ENCODE assay signal across 8 cellular contexts in genomic region chrX:150873616-150874015, GRCh38. TPM values are rescaled to one million over a fixed set of nuclear protein-coding genes. Genes with fewer than 3 reads are reported as not detected.
DNase-seq lines count a peak whose midpoint lies in the region; ATAC-seq and TF ChIP-seq lines count a peak whose summit lies in the region.

No MANE protein-coding gene starts in this region.

- peaks cover 8% of the 10 kb centered on the region in 2 donors for H3K9me3 Mint-ChIP-seq in activated T-cell treated with anti-CD3 and anti-CD28 coated beads, Interleukin-2, amount 50 U/mL, for 72 hours
- peaks cover 8 to 27% of the 10 kb centered on the region in 2 donors for H3K9me3 Mint-ChIP-seq in stimulated activated naive CD8-positive, alpha-beta T cell treated with anti-CD3 and anti-CD28 coated beads, Interleukin-15, amount 100 ng/mL, for 72 hours

- ATAC-seq in activated T-cell treated with anti-CD3 and anti-CD28 coated beads, Interleukin-2, amount 50 U/mL, for 72 hours (replicated peaks in 1 of 2): peak; percentile 51 to 62
- ATAC-seq in HG03354 (IDR thresholded peaks at IDR 0.05; ENCODE audit: poor library complexity, severe bottlenecking, unreplicated experiment): peak; percentile 62
- ATAC-seq in stimulated activated naive CD8-positive, alpha-beta T cell treated with anti-CD3 and anti-CD28 coated beads, Interleukin-15, amount 100 ng/mL, for 72 hours: peak; percentile 66

- H3K4me1 Mint-ChIP-seq in activated T-cell treated with anti-CD3 and anti-CD28 coated beads, Interleukin-2, amount 50 U/mL, for 72 hours (ENCODE audit: low read depth): peaks cover 41% of the 10 kb centered on the region
- H3K4me1 Mint-ChIP-seq in stimulated activated naive CD8-positive, alpha-beta T cell treated with anti-CD3 and anti-CD28 coated beads, Interleukin-15, amount 100 ng/mL, for 72 hours: peaks cover 66% of the 10 kb centered on the region

- peak overlapping the region; percentile 17 for H3K27ac Mint-ChIP-seq in activated T-cell treated with anti-CD3 and anti-CD28 coated beads, Interleukin-2, amount 50 U/mL, for 72 hours
- H3K27ac Mint-ChIP-seq in stimulated activated naive CD8-positive, alpha-beta T cell treated with anti-CD3 and anti-CD28 coated beads, Interleukin-15, amount 100 ng/mL, for 72 hours: no peak overlapping the region

- peak overlapping the region in 1 of 2 donors; percentile 5 for H3K4me3 Mint-ChIP-seq in activated T-cell treated with anti-CD3 and anti-CD28 coated beads, Interleukin-2, amount 50 U/mL, for 72 hours
- H3K4me3 Mint-ChIP-seq in stimulated activated naive CD8-positive, alpha-beta T cell treated with anti-CD3 and anti-CD28 coated beads, Interleukin-15, amount 100 ng/mL, for 72 hours: peak overlapping the region in 1 of 2 donors; percentile 22

- no peak for TF ChIP-seq CTCF in cardiac fibroblast (IDR thresholded peaks at IDR 0.05; ENCODE audit: low read depth, low read length)
- no peak for TF ChIP-seq CTCF in GM20000 (IDR thresholded peaks at IDR 0.05; ENCODE audit: extremely low read depth, missing control alignments)

- H3K36me3 Mint-ChIP-seq in activated T-cell treated with anti-CD3 and anti-CD28 coated beads, Interleukin-2, amount 50 U/mL, for 72 hours (ENCODE audit: insufficient read depth in 2 of 2): peaks cover 10 to 23% of the 10 kb centered on the region in 2 donors

- H3K27me3 Mint-ChIP-seq in activated T-cell treated with anti-CD3 and anti-CD28 coated beads, Interleukin-2, amount 50 U/mL, for 72 hours (ENCODE audit: low read depth): peaks cover 10% of the 10 kb centered on the region
- H3K27me3 Mint-ChIP-seq in stimulated activated naive CD8-positive, alpha-beta T cell treated with anti-CD3 and anti-CD28 coated beads, Interleukin-15, amount 100 ng/mL, for 72 hours: no peaks in the 10 kb centered on the region

- DNase-seq in activated T-cell treated with anti-CD3 and anti-CD28 coated beads, Interleukin-2, amount 50 U/mL, for 72 hours: no peak
- no peak for DNase-seq in activated T-cell treated with anti-CD3 and anti-CD28 coated beads for 4 hours
- peak; percentile 15 to 41 for DNase-seq in cardiac fibroblast (ENCODE audit: low read depth in 2 of 2)
- DNase-seq in stimulated activated naive CD8-positive, alpha-beta T cell treated with anti-CD3 and anti-CD28 coated beads, Interleukin-15, amount 100 ng/mL, for 72 hours: no peak
- no peak for DNase-seq in GM20000 (ENCODE audit: low spot score)
- no peak for DNase-seq in germinal center (ENCODE audit: low spot score)
- no peak for DNase-seq in stimulated activated CD8-positive, alpha-beta memory T cell treated with anti-CD3 and anti-CD28 coated beads, Interleukin-4, amount 100 ng/mL, for 48 hours

- no peak overlapping the region for H3K4me3 ChIP-seq in cardiac fibroblast (replicated peaks in 1 of 2; ENCODE audit: low read depth in 2 of 2, low read length in 2 of 2)

RNA-seq across cellular contexts. Expression of gene CD99L2, which starts 24.9 kb away (rescaled TPM):
- 10 to 100 TPM; 12.4 to 18.3 TPM for total RNA-seq in activated T-cell treated with anti-CD3 and anti-CD28 coated beads, Interleukin-2, amount 50 U/mL, for 72 hours

Comparison
In these comparisons a context has a peak if more than half of its experiments do, and no peak if none do; other contexts are left out.
1. DNase-seq: peak in cardiac fibroblast (2 of 2); none in activated T-cell treated with anti-CD3 and anti-CD28 coated beads, Interleukin-2, amount 50 U/mL, for 72 hours (0 of 2), activated T-cell treated with anti-CD3 and anti-CD28 coated beads for 4 hours (single experiment), stimulated activated naive CD8-positive, alpha-beta T cell treated with anti-CD3 and anti-CD28 coated beads, Interleukin-15, amount 100 ng/mL, for 72 hours (0 of 2), GM20000 (single experiment), germinal center (single experiment) and stimulated activated CD8-positive, alpha-beta memory T cell treated with anti-CD3 and anti-CD28 coated beads, Interleukin-4, amount 100 ng/mL, for 48 hours (single experiment).
2. Peak in every context shown above with its lines, with median percentiles within 50 percentile points of each other: ATAC-seq.